In the genomic region with DNA sequence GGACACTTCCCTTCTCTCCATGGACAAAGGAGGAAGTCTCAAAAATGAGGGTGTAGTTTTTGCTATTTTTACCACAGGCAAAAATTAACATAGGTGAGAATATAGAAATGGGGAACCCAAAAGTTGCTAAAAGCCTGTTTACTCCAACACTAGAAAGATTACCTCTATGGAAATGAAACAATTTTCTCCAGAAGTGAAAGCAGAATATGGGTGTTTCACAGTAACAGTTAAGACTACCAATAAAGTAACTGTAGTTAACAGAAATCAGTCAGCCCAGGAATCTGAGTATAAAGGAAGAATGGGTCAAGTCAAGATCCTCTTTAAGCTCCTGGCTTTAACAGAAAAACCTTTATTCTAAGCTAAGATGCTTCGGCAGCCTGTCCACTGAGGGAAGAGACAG, we compare ENCODE assay signal across 10 cellular contexts. TPM values are rescaled to one million over a fixed set of nuclear protein-coding genes. Genes with fewer than 3 reads are reported as not detected.
DNase-seq lines count a peak whose midpoint lies in the region; ATAC-seq and TF ChIP-seq lines count a peak whose summit lies in the region.
"Had no signal": no experiment of that assay in that cellular context is flagged by ENCODE, and none has a peak within 500 bp of the region (broad histone marks: within the 10 kb centered on the region; RNA-seq: fewer than 3 reads in every experiment).

No MANE protein-coding gene starts in this region.

- H3K4me3 Mint-ChIP-seq in endodermal cell (peak overlapping the region; percentile 100), Caco-2 (ENCODE audit: unreplicated experiment) (no peak overlapping the region)

- no peak for TF ChIP-seq POLR2A in gastrocnemius medialis (IDR thresholded peaks at IDR 0.05)

- H3K9me3 ChIP-seq in SK-N-SH (no peaks in the 10 kb centered on the region), PC-9 (ENCODE audit: insufficient read depth, low read depth) (no peaks in the 10 kb centered on the region), endodermal cell (ENCODE audit: control insufficient read depth, low read length) (no peaks in the 10 kb centered on the region), gastrocnemius medialis (no peaks in the 10 kb centered on the region), Caco-2 (no peaks in the 10 kb centered on the region)

- no peak overlapping the region for H3K9ac ChIP-seq in SK-N-SH
- peak overlapping the region; percentile 12 for H3K9ac ChIP-seq in endodermal cell (ENCODE audit: extremely low read depth, low read length, poor library complexity, severe bottlenecking)

- H3K4me2 ChIP-seq in SK-N-SH = peak overlapping the region; percentile 74; the same call in 1 of the 2 replicates
- peak overlapping the region; percentile 97 for H3K4me2 ChIP-seq in PC-9

- intact Hi-C loops in PC-9 (cut with micrococcal nuclease; ENCODE audit: unreplicated experiment) (no loop called here), gastrocnemius medialis (cut with DNase I; ENCODE audit: low total_unique reads) (no loop called here), Caco-2 (cut with micrococcal nuclease; ENCODE audit: unreplicated experiment) (no loop called here)

- ATAC-seq in SK-N-SH treated with all-trans-retinoic acid at 6 μM for 48 hours (no peak; the same call in 1 of the 3 replicates), gastrocnemius medialis (no peak), HG03280 (IDR thresholded peaks at IDR 0.05; ENCODE audit: unreplicated experiment) (no peak)

- H3K27ac ChIP-seq in SK-N-SH (ENCODE audit: low read depth in 2 of 2, low read length in 1 of 2) (peak overlapping the region in 1 of 2 experiments; percentile 18; a peak in 2 of 4 replicates), PC-9 (peak overlapping the region; percentile 30), endodermal cell (ENCODE audit: low read depth, low read length) (no peak overlapping the region), gastrocnemius medialis (peak overlapping the region; percentile 100)

- TF ChIP-seq RAD21 in SK-N-SH (IDR thresholded peaks at IDR 0.05; ENCODE audit: low read length) = no peak

- H3K36me3 ChIP-seq in SK-N-SH (replicated peaks in 1 of 2; ENCODE audit: control insufficient read depth in 1 of 2, insufficient read depth in 2 of 2, low read length in 1 of 2) = peaks cover 62 to 82% of the 10 kb centered on the region in 2 experiments
- H3K36me3 ChIP-seq in PC-9 (ENCODE audit: low read depth) = peaks cover 86% of the 10 kb centered on the region
- peaks cover 92% of the 10 kb centered on the region for H3K36me3 ChIP-seq in endodermal cell (ENCODE audit: control insufficient read depth, insufficient read depth, low read length)
- H3K36me3 ChIP-seq in gastrocnemius medialis = peaks cover 0 to 19% of the 10 kb centered on the region in 2 donors
- peaks cover 1% of the 10 kb centered on the region; the same call in 1 of the 2 replicates for H3K36me3 ChIP-seq in Caco-2 (ENCODE audit: control insufficient read depth, insufficient read depth, low read length)

- H3K4me3 ChIP-seq in SK-N-SH (ENCODE audit: low read depth in 2 of 2, low read length in 1 of 2) (no peak overlapping the region), PC-9 (peak overlapping the region; percentile 2; the same call in 1 of the 2 replicates), endodermal cell (ENCODE audit: low read length) (peak overlapping the region; percentile 92), gastrocnemius medialis (peak overlapping the region; percentile 8 to 99 (median 98)), Caco-2 (ENCODE audit: low read depth, low read length) (no peak overlapping the region)

- CTCF ChIA-PET in SK-N-SH (lab: Yijun Ruan, JAX) (interaction anchor here (1.0 to 3.0 kb wide), 3 partner anchors 15 to 268 kb away, joined by 3 to 24 read pairs (median 7); no protein-coding TSS in a partner anchor), PC-9 (lab: Charles Lee) (interaction anchor here (1.2 kb wide), 1 partner anchor 15 kb away, joined by 6 read pairs; no protein-coding TSS in a partner anchor), Caco-2 (lab: Charles Lee) (interaction anchor here (1.1 kb wide), 1 partner anchor 15 kb away, joined by 5 read pairs; no protein-coding TSS in a partner anchor)

- H4K20me1 ChIP-seq in SK-N-SH (ENCODE audit: insufficient read depth) = peaks cover 100% of the 10 kb centered on the region
- peaks cover 100% of the 10 kb centered on the region for H4K20me1 ChIP-seq in PC-9 (ENCODE audit: insufficient read depth)

- in situ Hi-C loops in gastrocnemius medialis (cut with MboI; ENCODE audit: low sequenced_read_pairs in 4 of 4) = loop anchor here in 3 of 4 donors (25.0 kb wide), 2 partner anchors 859 to 1784 kb away; partner anchors contain the start of genes EIF4A2 (in 3 of the 3) and RTP2 (in 1 of the 3)

- no peak for TF ChIP-seq CTCF in SK-N-SH (IDR thresholded peaks at IDR 0.05)
- TF ChIP-seq CTCF in PC-9 (conservative IDR thresholded peaks at IDR 0.05) = no peak
- no peak for TF ChIP-seq CTCF in endodermal cell (conservative IDR thresholded peaks at IDR 0.05)
- no peak for TF ChIP-seq CTCF in gastrocnemius medialis (IDR thresholded peaks at IDR 0.05 in 4 of 5, conservative IDR thresholded peaks at IDR 0.05 in 1 of 5)
- TF ChIP-seq CTCF in Caco-2 (IDR thresholded peaks at IDR 0.05; ENCODE audit: insufficient read depth in 1 of 2, low read depth in 1 of 2, low read length in 1 of 2, severe bottlenecking in 1 of 2, unreplicated experiment in 1 of 2) = no peak

- H3K27me3 Mint-ChIP-seq in endodermal cell (ENCODE audit: insufficient read depth) (no peaks in the 10 kb centered on the region), Caco-2 (ENCODE audit: insufficient read depth, unreplicated experiment) (no peaks in the 10 kb centered on the region)

- H3K36me3 Mint-ChIP-seq in endodermal cell (ENCODE audit: low read depth) = peaks cover 60% of the 10 kb centered on the region
- H3K36me3 Mint-ChIP-seq in Caco-2 (ENCODE audit: insufficient read depth, unreplicated experiment) = peaks cover 95% of the 10 kb centered on the region

- BruUV-seq in PC-9 (replicated peaks; lab: Mats Ljungman, UMichigan) (TSS peak; percentile 0), Caco-2 (replicated peaks; lab: Mats Ljungman, UMichigan) (no TSS peak)

- H3K4me1 Mint-ChIP-seq in endodermal cell (peaks cover 74% of the 10 kb centered on the region), Caco-2 (ENCODE audit: low read depth, unreplicated experiment) (peaks cover 59% of the 10 kb centered on the region)

- DNase-seq in SK-N-SH (no peak), PC-9 (no peak), endodermal cell (no peak), gastrocnemius medialis (no peak), Caco-2 (no peak)
- DNase-seq in stimulated activated CD4-positive, alpha-beta T cell treated with anti-CD3 and anti-CD28 coated beads, Interleukin-15, amount 100 ng/mL, for 24 hours = no peak
- DNase-seq: ACHN; stimulated activated CD4-positive, alpha-beta T cell treated with anti-CD3 and anti-CD28 coated beads, Interleukin-4, amount 100 ng/mL, for 1 hour had no signal

- TF ChIP-seq EP300 in SK-N-SH (IDR thresholded peaks at IDR 0.05; ENCODE audit: borderline replicate concordance in 1 of 2, low read depth in 1 of 2, low read length in 1 of 2) = no peak

- H3K4me1 ChIP-seq in SK-N-SH (ENCODE audit: control insufficient read depth in 1 of 2, insufficient read depth in 2 of 2, low read depth in 1 of 2, low read length in 1 of 2) (peaks cover 49 to 55% of the 10 kb centered on the region in 2 experiments), PC-9 (replicated peaks; ENCODE audit: insufficient read depth) (peaks cover 65% of the 10 kb centered on the region), endodermal cell (ENCODE audit: control insufficient read depth, insufficient read depth, low read length) (peaks cover 10% of the 10 kb centered on the region), gastrocnemius medialis (peaks cover 88 to 90% of the 10 kb centered on the region in 2 donors), Caco-2 (peaks cover 65% of the 10 kb centered on the region)

- H3F3A ChIP-seq in SK-N-SH (replicated peaks; ENCODE audit: insufficient read depth) (peaks cover 34% of the 10 kb centered on the region), PC-9 (ENCODE audit: insufficient read depth, low read depth) (peaks cover 90% of the 10 kb centered on the region)

- no peaks in the 10 kb centered on the region for H3K27me3 ChIP-seq in SK-N-SH (ENCODE audit: insufficient read depth)
- H3K27me3 ChIP-seq in PC-9 (ENCODE audit: insufficient read depth, low read depth) = no peaks in the 10 kb centered on the region
- H3K27me3 ChIP-seq in endodermal cell (ENCODE audit: control insufficient read depth, insufficient read depth, low read length, poor library complexity, severe bottlenecking) = no peaks in the 10 kb centered on the region
- H3K27me3 ChIP-seq in gastrocnemius medialis = no peaks in the 10 kb centered on the region
- H3K27me3 ChIP-seq in Caco-2 (replicated peaks; ENCODE audit: control insufficient read depth, insufficient read depth, low read length) = no peaks in the 10 kb centered on the region

- 88% methylated on average over 1 of the region's 1 CpG for WGBS in SK-N-SH (ENCODE audit: low lambda C conversion rate)
- 86% methylated on average over 1 of the region's 1 CpG; no CpG with 5 or more reads in 1 of the 2 experiments for WGBS in endodermal cell (ENCODE audit: insufficient coverage in 1 of 2, insufficient read length in 1 of 2), 2 experiments

- POLR2A ChIA-PET in SK-N-SH (lab: Yijun Ruan, JAX) = interaction anchor here (1.0 to 3.3 kb wide), 2 partner anchors 9 to 22 kb away, joined by 3 to 17 read pairs; partner anchors contain the start of gene TRA2B
- POLR2A ChIA-PET in PC-9 (lab: Charles Lee; ENCODE audit: unreplicated experiment) = interaction anchor here (0.6 to 0.7 kb wide), 3 partner anchors 70 to 1258 kb away, joined by 3 to 5 read pairs (median 3); no protein-coding TSS in a partner anchor
- POLR2A ChIA-PET in Caco-2 (lab: Charles Lee) = interaction anchor here (0.9 kb wide), 1 partner anchor 10 kb away, joined by 3 read pairs; the partner anchor contains the start of gene TRA2B

- H3K79me2 ChIP-seq in SK-N-SH (ENCODE audit: insufficient read depth) = peaks cover 100% of the 10 kb centered on the region
- H3K79me2 ChIP-seq in PC-9 (ENCODE audit: low read depth) = peaks cover 100% of the 10 kb centered on the region

- no peaks in the 10 kb centered on the region for H3K9me3 Mint-ChIP-seq in endodermal cell
- H3K9me3 Mint-ChIP-seq in Caco-2 (ENCODE audit: unreplicated experiment) = no peaks in the 10 kb centered on the region

- H3K9me2 ChIP-seq in SK-N-SH (no peaks in the 10 kb centered on the region), PC-9 (ENCODE audit: insufficient read depth) (no peaks in the 10 kb centered on the region)

- no peak overlapping the region for H2AFZ ChIP-seq in SK-N-SH (ENCODE audit: low read depth)
- H2AFZ ChIP-seq in PC-9 = no peak overlapping the region

- H3K27ac Mint-ChIP-seq in endodermal cell (peak overlapping the region; percentile 67), Caco-2 (ENCODE audit: unreplicated experiment) (no peak overlapping the region)

RNA-seq across cellular contexts. Expression of gene TRA2B, which starts 9.3 kb away (rescaled TPM):
- 192 and 212 TPM in 2 replicates for polyA plus RNA-seq in SK-N-SH (2012; rRNA removed)
- polyA plus RNA-seq in SK-N-SH (2012; cell fraction: cytosol; rRNA removed) = 185 and 204 TPM in 2 replicates
- 311 and 484 TPM in 2 replicates for polyA plus RNA-seq in SK-N-SH (2012; cell fraction: nucleus; rRNA removed)
- total RNA-seq in PC-9 (2021) (117 and 158 TPM in 2 replicates), endodermal cell (100 to 1,000 TPM; 222 to 230 TPM), gastrocnemius medialis (100 to 1,000 TPM in 1 of 4 donors, 10 to 100 TPM in 3; 57.5 to 234 (median 65.1) TPM), Caco-2 (2022) (197 and 204 TPM in 2 replicates)
- polyA plus RNA-seq in endodermal cell (2013, experiment 1 of 2) = 259 TPM
- polyA plus RNA-seq in endodermal cell (2013, experiment 2 of 2) = 232 TPM

Comparison
In these comparisons a context has a peak if more than half of its experiments do, and no peak if none do; other contexts are left out.
1. H3K4me3 ChIP-seq: peak in PC-9 (single experiment), endodermal cell (single experiment) and gastrocnemius medialis (4 of 4); none in SK-N-SH (0 of 2) and Caco-2 (single experiment).